In genomic region chr7:11985376-11985775, GRCh38 we compare ENCODE assay signal across 19 cellular contexts.
DNase-seq lines count a peak whose midpoint lies in the region; ATAC-seq, FAIRE-seq and TF ChIP-seq lines count a peak whose summit lies in the region.
"Had no signal": no experiment of that assay in that cellular context is flagged by ENCODE, and none has a peak within 500 bp of the region (broad histone marks: within the 10 kb centered on the region; RNA-seq: fewer than 3 reads in every experiment).

No MANE protein-coding gene starts in this region.

- no peak overlapping the region for H3K56ac ChIP-seq in H1 (replicated peaks; ENCODE audit: insufficient read length, low read depth, low read length)

- H3K79me2 ChIP-seq in PC-3 (ENCODE audit: low read length), result no peaks in the 10 kb centered on the region
- no peaks in the 10 kb centered on the region for H3K79me2 ChIP-seq in H1 (ENCODE audit: control insufficient read depth in 1 of 2, insufficient read depth in 2 of 2, low read length in 2 of 2)

- no peaks in the 10 kb centered on the region for H3K36me3 ChIP-seq in PC-3 (ENCODE audit: low read depth, low read length)
- no peaks in the 10 kb centered on the region; a peak in 2 of 8 replicates for H3K36me3 ChIP-seq in H1 (ENCODE audit: control insufficient read depth in 2 of 4, insufficient read depth in 4 of 4, low read length in 3 of 4)
- H3K36me3 ChIP-seq: HAP-1 had no signal

- no peak overlapping the region for H2BK20ac ChIP-seq in H1 (ENCODE audit: low read length)

- H4K8ac ChIP-seq in H1 (ENCODE audit: extremely low read depth, insufficient read depth, low read length), result no peak overlapping the region

- no peak overlapping the region for H2AK5ac ChIP-seq in H1 (ENCODE audit: low read depth, low read length)

- no peak overlapping the region for H3K4ac ChIP-seq in H1 (replicated peaks; ENCODE audit: insufficient read length, low read depth, low read length)

- H3K9me2 ChIP-seq in PC-3 (replicated peaks; ENCODE audit: low read length), result no peaks in the 10 kb centered on the region

- no peaks in the 10 kb centered on the region for H3F3A ChIP-seq in PC-3 (ENCODE audit: low read length, unreplicated experiment)

- H3K14ac ChIP-seq in H1 (ENCODE audit: insufficient read length), result no peak overlapping the region

- H3K27me3 Mint-ChIP-seq in mesothelial cell of epicardium (ENCODE audit: low read depth), result no peaks in the 10 kb centered on the region
- H3K27me3 Mint-ChIP-seq in activated CD8-positive, alpha-beta memory T cell treated with anti-CD3 and anti-CD28 coated beads, Interleukin-2, amount 10 ng/mL, durations not matched to agents 7 days and 5 days, result no peaks in the 10 kb centered on the region
- H3K27me3 Mint-ChIP-seq: CD4-positive, alpha-beta memory T cell had no signal

- no peaks in the 10 kb centered on the region for H3K4me1 ChIP-seq in PC-3 (ENCODE audit: insufficient read depth, low read length)
- no peaks in the 10 kb centered on the region for H3K4me1 ChIP-seq in H1 (replicated peaks in 1 of 4; ENCODE audit: control insufficient read depth in 3 of 4, insufficient read depth in 4 of 4, low read length in 3 of 4)

- TF ChIP-seq EP300 in H1 (IDR thresholded peaks at IDR 0.05; ENCODE audit: borderline replicate concordance in 1 of 2, low read depth in 2 of 2, low read length in 2 of 2), result no peak

- no peaks in the 10 kb centered on the region for H3K27me3 ChIP-seq in PC-3 (ENCODE audit: low read length)
- no peaks in the 10 kb centered on the region for H3K27me3 ChIP-seq in H1 (replicated peaks in 1 of 4; ENCODE audit: control insufficient read depth in 3 of 4, extremely low read depth in 1 of 4, insufficient read depth in 3 of 4, low read length in 3 of 4)

- no peaks in the 10 kb centered on the region for H3K9me3 ChIP-seq in PC-3 (ENCODE audit: low read length)
- H3K9me3 ChIP-seq in H1 (ENCODE audit: insufficient read depth in 2 of 2, low read depth in 1 of 2, low read length in 1 of 2), result peaks cover 6 to 7% of the 10 kb centered on the region in 2 experiments; a peak in 3 of 4 replicates
- H3K9me3 ChIP-seq: HAP-1 had no signal

- intact Hi-C loops in PC-3 (cut with micrococcal nuclease) (no loop called here), lower leg skin (cut with DNase I; ENCODE audit: low total_unique reads) (no loop called here)

- H2BK15ac ChIP-seq in H1 (ENCODE audit: low read length), result no peak overlapping the region

- no peak overlapping the region for H3K23ac ChIP-seq in H1 (ENCODE audit: insufficient read length)

- TF ChIP-seq POLR2A in H54 (IDR thresholded peaks at IDR 0.05; ENCODE audit: low read depth, low read length) (no peak), H1 (IDR thresholded peaks at IDR 0.05; ENCODE audit: control extremely low read depth in 1 of 2, low read depth in 2 of 2, low read length in 2 of 2) (no peak), lower leg skin (IDR thresholded peaks at IDR 0.05) (no peak)

- DNase-seq in H54 (ENCODE audit: insufficient read length, low spot score) (no peak), PC-3 (peak; percentile 3), H1 (ENCODE audit: low read depth in 1 of 2, low spot score in 2 of 2) (no peak), mesothelial cell of epicardium (ENCODE audit: low spot score in 2 of 2, unreplicated experiment in 2 of 2) (no peak), lower leg skin (ENCODE audit: low spot score in 2 of 2) (no peak), pons (ENCODE audit: low spot score) (no peak)
- DNase-seq in activated CD8-positive, alpha-beta memory T cell treated with anti-CD3 and anti-CD28 coated beads, Interleukin-2, amount 10 ng/mL, durations not matched to agents 7 days and 5 days, result no peak
- DNase-seq: C1 segment of cervical spinal cord; CD4-positive, alpha-beta memory T cell; DMS 273 treated with DMSO at 0.1 percent for 48 hours; DMS79; EL; GDM1; HFFc6 had no signal

- H3K18ac ChIP-seq in H1 (ENCODE audit: extremely low read depth, low read length), result no peak overlapping the region

- ATAC-seq in PC-3, result no peak
- ATAC-seq in GM21526 (IDR thresholded peaks at IDR 0.05; ENCODE audit: low FRiP score, unreplicated experiment), result no peak
- ATAC-seq in activated CD8-positive, alpha-beta memory T cell treated with anti-CD3 and anti-CD28 coated beads, Interleukin-2, amount 10 ng/mL, durations not matched to agents 7 days and 5 days, result no peak
- ATAC-seq: GM12878 had no signal

- no peak overlapping the region for H3K4me3 ChIP-seq in PC-3 (ENCODE audit: low read length)
- no peak overlapping the region for H3K4me3 ChIP-seq in H1 (ENCODE audit: extremely low read depth in 1 of 4, insufficient read depth in 2 of 4, low read depth in 3 of 4, low read length in 4 of 4)
- H3K4me3 ChIP-seq in lower leg skin (ENCODE audit: low read depth, poor library complexity, severe bottlenecking), result no peak overlapping the region
- H3K4me3 ChIP-seq: GM12878, HAP-1 had no signal

- H3K27ac Mint-ChIP-seq in mesothelial cell of epicardium, result peak overlapping the region; percentile 91
- no peak overlapping the region for H3K27ac Mint-ChIP-seq in activated CD8-positive, alpha-beta memory T cell treated with anti-CD3 and anti-CD28 coated beads, Interleukin-2, amount 10 ng/mL, durations not matched to agents 7 days and 5 days
- H3K27ac Mint-ChIP-seq: CD4-positive, alpha-beta memory T cell; HFFc6 had no signal

- no peak for TF ChIP-seq RAD21 in H1 (IDR thresholded peaks at IDR 0.05 in 1 of 2, conservative IDR thresholded peaks at IDR 0.05 in 1 of 2; ENCODE audit: low read depth in 2 of 2, low read length in 2 of 2)

- H4K5ac ChIP-seq in H1 (ENCODE audit: insufficient read length, low read depth, low read length), result no peak overlapping the region

- H2BK5ac ChIP-seq in H1 (ENCODE audit: low read depth, low read length), result no peak overlapping the region

- POLR2A ChIA-PET in PC-3 (lab: Charles Lee; ENCODE audit: unreplicated experiment), result no interaction called here
- POLR2A ChIA-PET in H1 (lab: Charles Lee; ENCODE audit: partially characterized antibody), result no interaction called here

- peaks cover 43% of the 10 kb centered on the region for H3K9me3 Mint-ChIP-seq in mesothelial cell of epicardium
- H3K9me3 Mint-ChIP-seq in activated CD8-positive, alpha-beta memory T cell treated with anti-CD3 and anti-CD28 coated beads, Interleukin-2, amount 10 ng/mL, durations not matched to agents 7 days and 5 days (ENCODE audit: low read depth), result peaks cover 2% of the 10 kb centered on the region

- no peak overlapping the region for H3K4me2 ChIP-seq in PC-3 (ENCODE audit: low read length)
- H3K4me2 ChIP-seq in H1 (ENCODE audit: insufficient read depth in 1 of 2, low read depth in 2 of 2, low read length in 2 of 2), result no peak overlapping the region

- H3K36me3 Mint-ChIP-seq in mesothelial cell of epicardium, result peaks cover 22% of the 10 kb centered on the region
- no peaks in the 10 kb centered on the region for H3K36me3 Mint-ChIP-seq in activated CD8-positive, alpha-beta memory T cell treated with anti-CD3 and anti-CD28 coated beads, Interleukin-2, amount 10 ng/mL, durations not matched to agents 7 days and 5 days
- H3K36me3 Mint-ChIP-seq: CD4-positive, alpha-beta memory T cell had no signal

- no TSS peak for BruUV-seq in PC-3 (replicated peaks; lab: Mats Ljungman, UMichigan)

- no peaks in the 10 kb centered on the region for H3K23me2 ChIP-seq in H1 (ENCODE audit: low read depth, low read length)

- CTCF ChIA-PET in PC-3 (lab: Charles Lee), result no interaction called here
- CTCF ChIA-PET in H1 (lab: Charles Lee; ENCODE audit: partially characterized antibody), result interaction anchor here (0.6 kb wide), 1 partner anchor 14 kb away, joined by 4 read pairs; no protein-coding TSS in a partner anchor
- CTCF ChIA-PET in activated CD8-positive, alpha-beta memory T cell treated with anti-CD3 and anti-CD28 coated beads, Interleukin-2, amount 10 ng/mL, durations not matched to agents 7 days and 5 days (lab: Charles Lee), result interaction anchor here (1.1 kb wide), 1 partner anchor 10 kb away, joined by 3 read pairs; no protein-coding TSS in a partner anchor

- no peaks in the 10 kb centered on the region for H3K79me1 ChIP-seq in H1 (ENCODE audit: low read depth, low read length)

- H4K20me1 ChIP-seq in PC-3 (ENCODE audit: low read length), result no peaks in the 10 kb centered on the region
- no peaks in the 10 kb centered on the region for H4K20me1 ChIP-seq in H1 (replicated peaks in 1 of 2; ENCODE audit: control insufficient read depth in 1 of 2, insufficient read depth in 2 of 2, low read length in 2 of 2)

- peak overlapping the region; percentile 32 for H3K4me3 Mint-ChIP-seq in mesothelial cell of epicardium
- H3K4me3 Mint-ChIP-seq in activated CD8-positive, alpha-beta memory T cell treated with anti-CD3 and anti-CD28 coated beads, Interleukin-2, amount 10 ng/mL, durations not matched to agents 7 days and 5 days, result no peak overlapping the region
- H3K4me3 Mint-ChIP-seq: CD4-positive, alpha-beta memory T cell; HFFc6 had no signal

- H3K9ac ChIP-seq in PC-3 (ENCODE audit: low read length) (no peak overlapping the region), H1 (replicated peaks in 1 of 4; ENCODE audit: extremely low read depth in 1 of 4, low read depth in 3 of 4, low read length in 3 of 4) (no peak overlapping the region)

- H2BK12ac ChIP-seq in H1 (ENCODE audit: low read depth, low read length), result no peak overlapping the region

- FAIRE-seq in H54 (lab: Jason Lieb, UNC), result peak; percentile 23
- peak; percentile 45 for FAIRE-seq in H1 (lab: Jason Lieb, UNC)
- FAIRE-seq: D721Med, GM12878, GM19239 had no signal

- TF ChIP-seq CTCF in PC-3 (conservative IDR thresholded peaks at IDR 0.05; ENCODE audit: low read depth, low read length), result no peak
- no peak for TF ChIP-seq CTCF in H1 (IDR thresholded peaks at IDR 0.05; ENCODE audit: control extremely low read depth in 1 of 3, insufficient read depth in 1 of 3, low read depth in 1 of 3, low read length in 3 of 3)
- no peak for TF ChIP-seq CTCF in mesothelial cell of epicardium (IDR thresholded peaks at IDR 0.05; ENCODE audit: unreplicated experiment)
- no peak for TF ChIP-seq CTCF in lower leg skin (IDR thresholded peaks at IDR 0.05)

- no peak overlapping the region for H2BK120ac ChIP-seq in H1 (replicated peaks; ENCODE audit: low read depth, low read length)

- H4K91ac ChIP-seq in H1 (replicated peaks; ENCODE audit: insufficient read length, low read length), result no peak overlapping the region

- H3K27ac ChIP-seq in PC-3 (ENCODE audit: low read length) (no peak overlapping the region), H1 (ENCODE audit: low read depth, low read length) (no peak overlapping the region)

- peaks cover 18% of the 10 kb centered on the region for H3K4me1 Mint-ChIP-seq in mesothelial cell of epicardium
- no peaks in the 10 kb centered on the region for H3K4me1 Mint-ChIP-seq in activated CD8-positive, alpha-beta memory T cell treated with anti-CD3 and anti-CD28 coated beads, Interleukin-2, amount 10 ng/mL, durations not matched to agents 7 days and 5 days
- H3K4me1 Mint-ChIP-seq: CD4-positive, alpha-beta memory T cell had no signal

- H2AFZ ChIP-seq in PC-3 (ENCODE audit: low read length), result no peak overlapping the region
- H2AFZ ChIP-seq in H1 (ENCODE audit: low read length), result no peak overlapping the region

TF ChIP-seq in H1, 55 proteins besides CTCF, POLR2A, EP300 and RAD21 (continues in another document):
- peak; percentile 27; the same call in 1 of the 2 replicates for TF ChIP-seq TEAD4 (IDR thresholded peaks at IDR 0.05; ENCODE audit: low read depth, low read length)
- no peak for TF ChIP-seq HDAC6 (IDR thresholded peaks at IDR 0.05; ENCODE audit: low read depth, low read length)
